1 cellular context compared by ENCODE assay signal in genomic region chr22:38056969-38057841, GRCh38.
TF ChIP-seq lines count a peak whose summit lies in the region.

PICK1 (plus strand) TSS chr22:38057404; CDS start chr22:38057810, 406 bp downstream.

TF ChIP-seq in HepG2, 621 proteins besides CTCF, POLR2A, EP300 and RAD21 (continued from another document and continues in another):
- TF ChIP-seq, protein P1, sequence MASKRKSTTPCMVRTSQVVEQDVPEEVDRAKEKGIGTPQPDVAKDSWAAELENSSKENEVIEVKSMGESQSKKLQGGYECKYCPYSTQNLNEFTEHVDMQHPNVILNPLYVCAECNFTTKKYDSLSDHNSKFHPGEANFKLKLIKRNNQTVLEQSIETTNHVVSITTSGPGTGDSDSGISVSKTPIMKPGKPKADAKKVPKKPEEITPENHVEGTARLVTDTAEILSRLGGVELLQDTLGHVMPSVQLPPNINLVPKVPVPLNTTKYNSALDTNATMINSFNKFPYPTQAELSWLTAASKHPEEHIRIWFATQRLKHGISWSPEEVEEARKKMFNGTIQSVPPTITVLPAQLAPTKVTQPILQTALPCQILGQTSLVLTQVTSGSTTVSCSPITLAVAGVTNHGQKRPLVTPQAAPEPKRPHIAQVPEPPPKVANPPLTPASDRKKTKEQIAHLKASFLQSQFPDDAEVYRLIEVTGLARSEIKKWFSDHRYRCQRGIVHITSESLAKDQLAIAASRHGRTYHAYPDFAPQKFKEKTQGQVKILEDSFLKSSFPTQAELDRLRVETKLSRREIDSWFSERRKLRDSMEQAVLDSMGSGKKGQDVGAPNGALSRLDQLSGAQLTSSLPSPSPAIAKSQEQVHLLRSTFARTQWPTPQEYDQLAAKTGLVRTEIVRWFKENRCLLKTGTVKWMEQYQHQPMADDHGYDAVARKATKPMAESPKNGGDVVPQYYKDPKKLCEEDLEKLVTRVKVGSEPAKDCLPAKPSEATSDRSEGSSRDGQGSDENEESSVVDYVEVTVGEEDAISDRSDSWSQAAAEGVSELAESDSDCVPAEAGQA (IDR thresholded peaks at IDR 0.05; ENCODE audit: low read depth) = peak; percentile 94
- TF ChIP-seq, protein P1 (CRISPR knock-in tag; IDR thresholded peaks at IDR 0.05; ENCODE audit: borderline replicate concordance) = no peak
- TF ChIP-seq ZNF781 (CRISPR knock-in tag; IDR thresholded peaks at IDR 0.05; ENCODE audit: borderline replicate concordance, not compliant biosample characterization) (no peak), KLF13 (CRISPR knock-in tag; IDR thresholded peaks at IDR 0.05) (no peak), KLF15 (CRISPR knock-in tag; IDR thresholded peaks at IDR 0.05; ENCODE audit: borderline replicate concordance) (no peak), FOXP4 (CRISPR knock-in tag; IDR thresholded peaks at IDR 0.05) (no peak), BCL6 (CRISPR knock-in tag; IDR thresholded peaks at IDR 0.05) (no peak; the same call in 1 of the 2 replicates), RARA (CRISPR knock-in tag; IDR thresholded peaks at IDR 0.05) (no peak), ZFP91 (CRISPR knock-in tag; IDR thresholded peaks at IDR 0.05; ENCODE audit: borderline replicate concordance) (peak; percentile 85; the same call in 1 of the 2 replicates), ZNF124 (CRISPR knock-in tag; IDR thresholded peaks at IDR 0.05) (no peak), SIN3B (IDR thresholded peaks at IDR 0.05; ENCODE audit: low read length) (no peak), KDM6A (CRISPR knock-in tag; IDR thresholded peaks at IDR 0.05; ENCODE audit: low read depth) (no peak), HOXA5 (CRISPR knock-in tag; IDR thresholded peaks at IDR 0.05) (no peak), SKI (IDR thresholded peaks at IDR 0.05; ENCODE audit: partially characterized antibody) (peak; percentile 32), KDM5B (CRISPR knock-in tag; IDR thresholded peaks at IDR 0.05; ENCODE audit: borderline replicate concordance) (peak; percentile 66; the same call in 1 of the 2 replicates), HDAC6 (IDR thresholded peaks at IDR 0.05; ENCODE audit: low read depth, low read length) (no peak), MXD1 (CRISPR knock-in tag; IDR thresholded peaks at IDR 0.05) (peak; percentile 80), ZNF788 (CRISPR knock-in tag; IDR thresholded peaks at IDR 0.05; ENCODE audit: borderline replicate concordance) (peak; percentile 44; the same call in 1 of the 2 replicates), FOSL2 (CRISPR knock-in tag; IDR thresholded peaks at IDR 0.05) (no peak), XRCC5 (optimal IDR thresholded peaks at IDR 0.05; ENCODE audit: low read length) (peak; percentile 40), IKZF4 (CRISPR knock-in tag; IDR thresholded peaks at IDR 0.05; ENCODE audit: borderline replicate concordance, low read depth, not compliant biosample characterization) (no peak), SMYD3 (CRISPR knock-in tag; IDR thresholded peaks at IDR 0.05) (no peak), ZNF740 (CRISPR knock-in tag; IDR thresholded peaks at IDR 0.05) (peak; percentile 86), DR1 (CRISPR knock-in tag; IDR thresholded peaks at IDR 0.05) (peak; percentile 56; the same call in 1 of the 2 replicates), REL (CRISPR knock-in tag; conservative IDR thresholded peaks at IDR 0.05) (peak; percentile 57; the same call in 1 of the 2 replicates), ZNF235 (CRISPR knock-in tag; IDR thresholded peaks at IDR 0.05; ENCODE audit: borderline replicate concordance) (peak; percentile 72; the same call in 1 of the 2 replicates), MED1 (CRISPR knock-in tag; IDR thresholded peaks at IDR 0.05) (peak; percentile 38), PREB (CRISPR knock-in tag; IDR thresholded peaks at IDR 0.05) (no peak), RARG (CRISPR knock-in tag; IDR thresholded peaks at IDR 0.05; ENCODE audit: low read depth) (no peak), ELF1 (CRISPR knock-in tag; IDR thresholded peaks at IDR 0.05) (peak; percentile 96), JDP2 (CRISPR knock-in tag; IDR thresholded peaks at IDR 0.05; ENCODE audit: borderline replicate concordance) (no peak), TBL1XR1 (IDR thresholded peaks at IDR 0.05; ENCODE audit: borderline replicate concordance, low read length, partially characterized antibody) (no peak), SRSF4 (IDR thresholded peaks at IDR 0.05; ENCODE audit: low read depth, low read length, poor library complexity, severe bottlenecking) (no peak), ZNF761 (CRISPR knock-in tag; conservative IDR thresholded peaks at IDR 0.05) (0 out of 2 replicates have a peak, but pooled peaks have one; percentile 22), CENPX (CRISPR knock-in tag; IDR thresholded peaks at IDR 0.05) (no peak), TP53 (CRISPR knock-in tag; conservative IDR thresholded peaks at IDR 0.05) (0 out of 2 replicates have a peak, but pooled peaks have one; percentile 26), SALL2 (CRISPR knock-in tag; IDR thresholded peaks at IDR 0.05) (0 out of 2 replicates have a peak, but pooled peaks have one; percentile 19), ZSCAN12 (CRISPR knock-in tag; IDR thresholded peaks at IDR 0.05) (no peak), ZNF274 (CRISPR knock-in tag; IDR thresholded peaks at IDR 0.05) (peak; percentile 29; the same call in 1 of the 2 replicates), RNF2 (conservative IDR thresholded peaks at IDR 0.05; ENCODE audit: low read depth) (no peak), NCOA5 (CRISPR knock-in tag; IDR thresholded peaks at IDR 0.05) (no peak)
- TF ChIP-seq, protein P2, sequence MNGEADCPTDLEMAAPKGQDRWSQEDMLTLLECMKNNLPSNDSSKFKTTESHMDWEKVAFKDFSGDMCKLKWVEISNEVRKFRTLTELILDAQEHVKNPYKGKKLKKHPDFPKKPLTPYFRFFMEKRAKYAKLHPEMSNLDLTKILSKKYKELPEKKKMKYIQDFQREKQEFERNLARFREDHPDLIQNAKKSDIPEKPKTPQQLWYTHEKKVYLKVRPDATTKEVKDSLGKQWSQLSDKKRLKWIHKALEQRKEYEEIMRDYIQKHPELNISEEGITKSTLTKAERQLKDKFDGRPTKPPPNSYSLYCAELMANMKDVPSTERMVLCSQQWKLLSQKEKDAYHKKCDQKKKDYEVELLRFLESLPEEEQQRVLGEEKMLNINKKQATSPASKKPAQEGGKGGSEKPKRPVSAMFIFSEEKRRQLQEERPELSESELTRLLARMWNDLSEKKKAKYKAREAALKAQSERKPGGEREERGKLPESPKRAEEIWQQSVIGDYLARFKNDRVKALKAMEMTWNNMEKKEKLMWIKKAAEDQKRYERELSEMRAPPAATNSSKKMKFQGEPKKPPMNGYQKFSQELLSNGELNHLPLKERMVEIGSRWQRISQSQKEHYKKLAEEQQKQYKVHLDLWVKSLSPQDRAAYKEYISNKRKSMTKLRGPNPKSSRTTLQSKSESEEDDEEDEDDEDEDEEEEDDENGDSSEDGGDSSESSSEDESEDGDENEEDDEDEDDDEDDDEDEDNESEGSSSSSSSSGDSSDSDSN (CRISPR knock-in tag; IDR thresholded peaks at IDR 0.05) = 0 out of 2 replicates have a peak, but pooled peaks have one; percentile 16
- TF ChIP-seq, protein P3, sequence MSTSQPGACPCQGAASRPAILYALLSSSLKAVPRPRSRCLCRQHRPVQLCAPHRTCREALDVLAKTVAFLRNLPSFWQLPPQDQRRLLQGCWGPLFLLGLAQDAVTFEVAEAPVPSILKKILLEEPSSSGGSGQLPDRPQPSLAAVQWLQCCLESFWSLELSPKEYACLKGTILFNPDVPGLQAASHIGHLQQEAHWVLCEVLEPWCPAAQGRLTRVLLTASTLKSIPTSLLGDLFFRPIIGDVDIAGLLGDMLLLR (CRISPR knock-in tag; IDR thresholded peaks at IDR 0.05) = peak; percentile 75; the same call in 1 of the 2 replicates
- TF ChIP-seq, protein P4, sequence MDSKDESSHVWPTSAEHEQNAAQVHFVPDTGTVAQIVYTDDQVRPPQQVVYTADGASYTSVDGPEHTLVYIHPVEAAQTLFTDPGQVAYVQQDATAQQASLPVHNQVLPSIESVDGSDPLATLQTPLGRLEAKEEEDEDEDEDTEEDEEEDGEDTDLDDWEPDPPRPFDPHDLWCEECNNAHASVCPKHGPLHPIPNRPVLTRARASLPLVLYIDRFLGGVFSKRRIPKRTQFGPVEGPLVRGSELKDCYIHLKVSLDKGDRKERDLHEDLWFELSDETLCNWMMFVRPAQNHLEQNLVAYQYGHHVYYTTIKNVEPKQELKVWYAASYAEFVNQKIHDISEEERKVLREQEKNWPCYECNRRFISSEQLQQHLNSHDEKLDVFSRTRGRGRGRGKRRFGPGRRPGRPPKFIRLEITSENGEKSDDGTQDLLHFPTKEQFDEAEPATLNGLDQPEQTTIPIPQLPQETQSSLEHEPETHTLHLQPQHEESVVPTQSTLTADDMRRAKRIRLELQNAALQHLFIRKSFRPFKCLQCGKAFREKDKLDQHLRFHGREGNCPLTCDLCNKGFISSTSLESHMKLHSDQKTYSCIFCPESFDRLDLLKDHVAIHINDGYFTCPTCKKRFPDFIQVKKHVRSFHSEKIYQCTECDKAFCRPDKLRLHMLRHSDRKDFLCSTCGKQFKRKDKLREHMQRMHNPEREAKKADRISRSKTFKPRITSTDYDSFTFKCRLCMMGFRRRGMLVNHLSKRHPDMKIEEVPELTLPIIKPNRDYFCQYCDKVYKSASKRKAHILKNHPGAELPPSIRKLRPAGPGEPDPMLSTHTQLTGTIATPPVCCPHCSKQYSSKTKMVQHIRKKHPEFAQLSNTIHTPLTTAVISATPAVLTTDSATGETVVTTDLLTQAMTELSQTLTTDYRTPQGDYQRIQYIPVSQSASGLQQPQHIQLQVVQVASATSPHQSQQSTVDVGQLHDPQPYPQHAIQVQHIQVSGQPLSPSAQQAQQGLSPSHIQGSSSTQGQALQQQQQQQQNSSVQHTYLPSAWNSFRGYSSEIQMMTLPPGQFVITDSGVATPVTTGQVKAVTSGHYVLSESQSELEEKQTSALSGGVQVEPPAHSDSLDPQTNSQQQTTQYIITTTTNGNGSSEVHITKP (CRISPR knock-in tag; IDR thresholded peaks at IDR 0.05; ENCODE audit: low read depth) = peak; percentile 38; the same call in 1 of the 2 replicates
- TF ChIP-seq, protein P5, sequence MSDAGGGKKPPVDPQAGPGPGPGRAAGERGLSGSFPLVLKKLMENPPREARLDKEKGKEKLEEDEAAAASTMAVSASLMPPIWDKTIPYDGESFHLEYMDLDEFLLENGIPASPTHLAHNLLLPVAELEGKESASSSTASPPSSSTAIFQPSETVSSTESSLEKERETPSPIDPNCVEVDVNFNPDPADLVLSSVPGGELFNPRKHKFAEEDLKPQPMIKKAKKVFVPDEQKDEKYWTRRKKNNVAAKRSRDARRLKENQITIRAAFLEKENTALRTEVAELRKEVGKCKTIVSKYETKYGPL (CRISPR knock-in tag; IDR thresholded peaks at IDR 0.05) = no peak
